ENCODE assay signal across 11 cellular contexts in genomic region chr4:143411527-143412480, GRCh38.
A peak's percentile ranks its signal among the peaks of the same experiment; 100 is the strongest.
DNase-seq lines count a peak whose midpoint lies in the region; ATAC-seq and TF ChIP-seq lines count a peak whose summit lies in the region.
"Had no signal": no experiment of that assay in that cellular context is flagged by ENCODE, and none has a peak within 500 bp of the region (broad histone marks: within the 10 kb centered on the region; RNA-seq: fewer than 3 reads in every experiment).

No MANE protein-coding gene starts in this region.

- H3K4me3 Mint-ChIP-seq in activated CD4-positive, alpha-beta T cell treated with anti-CD3 and anti-CD28 coated beads, Interleukin-2, amount 10 ng/mL, durations not matched to agents 24 days and 14 days = no peak overlapping the region
- H3K4me3 Mint-ChIP-seq: activated naive CD8-positive, alpha-beta T cell treated with anti-CD3 and anti-CD28 coated beads, Interleukin-2, amount 10 ng/mL, durations not matched to agents 7 days and 5 days had no signal

- WGBS in heart left ventricle, 4 donors = 10 to 17% (median 11%) methylated on average over 7 of the region's 7 CpGs

- peak overlapping the region in 6 of 12 donors; percentile 1 to 36 (median 14) for H3K4me3 ChIP-seq in heart left ventricle

- peaks cover 13% of the 10 kb centered on the region for H3K27me3 Mint-ChIP-seq in activated CD4-positive, alpha-beta T cell treated with anti-CD3 and anti-CD28 coated beads, Interleukin-2, amount 10 ng/mL, durations not matched to agents 24 days and 14 days

- H3K36me3 ChIP-seq in heart left ventricle = peaks cover 0 to 18% (median 14%) of the 10 kb centered on the region in 9 donors

- peak; percentile 43 for DNase-seq in EH (ENCODE audit: low read depth)
- DNase-seq in heart left ventricle = no peak
- DNase-seq in renal cortical epithelial cell (ENCODE audit: low read depth) = peak; percentile 72
- no peak for DNase-seq in activated CD4-positive, alpha-beta T cell treated with anti-CD3 and anti-CD28 coated beads, Interleukin-2, amount 10 ng/mL, durations not matched to agents 24 days and 14 days
- DNase-seq in NCI-H187 treated with DMSO at 0.1 percent for 48 hours (lab: John Stamatoyannopoulos, UW) = no peak
- DNase-seq: activated naive CD8-positive, alpha-beta T cell treated with anti-CD3 and anti-CD28 coated beads, Interleukin-2, amount 10 ng/mL, durations not matched to agents 7 days and 5 days; islet precursor cell; NCI-H2171 had no signal

- no peak for TF ChIP-seq POLR2A in heart left ventricle (IDR thresholded peaks at IDR 0.05)

- H3K9me3 Mint-ChIP-seq in activated CD4-positive, alpha-beta T cell treated with anti-CD3 and anti-CD28 coated beads, Interleukin-2, amount 10 ng/mL, durations not matched to agents 24 days and 14 days = peaks cover under 1% of the 10 kb centered on the region
- H3K9me3 Mint-ChIP-seq: activated naive CD8-positive, alpha-beta T cell treated with anti-CD3 and anti-CD28 coated beads, Interleukin-2, amount 10 ng/mL, durations not matched to agents 7 days and 5 days had no signal

- no peak for TF ChIP-seq CTCF in heart left ventricle (IDR thresholded peaks at IDR 0.05)

- no peaks in the 10 kb centered on the region for H3K9me3 ChIP-seq in heart left ventricle

- intact Hi-C loops in heart left ventricle (cut with DNase I) = loop anchor here in 1 of 10 donors (10.0 kb wide), 1 partner anchor 53 kb away; no protein-coding TSS in a partner anchor
- intact Hi-C loops in activated CD4-positive, alpha-beta T cell treated with anti-CD3 and anti-CD28 coated beads, Interleukin-2, amount 10 ng/mL, durations not matched to agents 24 days and 14 days (cut with micrococcal nuclease) = no loop called here

- no peaks in the 10 kb centered on the region for H3K36me3 Mint-ChIP-seq in activated CD4-positive, alpha-beta T cell treated with anti-CD3 and anti-CD28 coated beads, Interleukin-2, amount 10 ng/mL, durations not matched to agents 24 days and 14 days (ENCODE audit: low read depth)
- H3K36me3 Mint-ChIP-seq: activated naive CD8-positive, alpha-beta T cell treated with anti-CD3 and anti-CD28 coated beads, Interleukin-2, amount 10 ng/mL, durations not matched to agents 7 days and 5 days had no signal

- H3K27ac Mint-ChIP-seq in activated CD4-positive, alpha-beta T cell treated with anti-CD3 and anti-CD28 coated beads, Interleukin-2, amount 10 ng/mL, durations not matched to agents 24 days and 14 days = no peak overlapping the region
- H3K27ac Mint-ChIP-seq: activated naive CD8-positive, alpha-beta T cell treated with anti-CD3 and anti-CD28 coated beads, Interleukin-2, amount 10 ng/mL, durations not matched to agents 7 days and 5 days had no signal

- no peaks in the 10 kb centered on the region for H3K4me1 Mint-ChIP-seq in activated CD4-positive, alpha-beta T cell treated with anti-CD3 and anti-CD28 coated beads, Interleukin-2, amount 10 ng/mL, durations not matched to agents 24 days and 14 days
- H3K4me1 Mint-ChIP-seq: activated naive CD8-positive, alpha-beta T cell treated with anti-CD3 and anti-CD28 coated beads, Interleukin-2, amount 10 ng/mL, durations not matched to agents 7 days and 5 days had no signal

- ATAC-seq in heart left ventricle (peak; percentile 32 to 68 (median 58)), HG03280 (IDR thresholded peaks at IDR 0.05; ENCODE audit: unreplicated experiment) (no peak), HG03039 (IDR thresholded peaks at IDR 0.05; ENCODE audit: unreplicated experiment) (no peak)

- no peaks in the 10 kb centered on the region for H3K27me3 ChIP-seq in heart left ventricle

- H3K27ac ChIP-seq in angular gyrus (ENCODE audit: low read depth, low read length) (peak overlapping the region; percentile 96), heart left ventricle (peak overlapping the region; percentile 24 to 80 (median 52))

- H3K4me1 ChIP-seq in heart left ventricle = peaks cover 8 to 80% (median 49%) of the 10 kb centered on the region in 12 donors

Comparison
In these comparisons a context has a peak if more than half of its experiments do, and no peak if none do; other contexts are left out.
1. DNase-seq: peak in EH (single experiment) and renal cortical epithelial cell (single experiment); none in heart left ventricle (0 of 5), activated CD4-positive, alpha-beta T cell treated with anti-CD3 and anti-CD28 coated beads, Interleukin-2, amount 10 ng/mL, durations not matched to agents 24 days and 14 days (single experiment) and NCI-H187 treated with DMSO at 0.1 percent for 48 hours (single experiment).
2. ATAC-seq: peak in heart left ventricle (4 of 4); none in HG03280 (single experiment) and HG03039 (single experiment).